In the genomic region with DNA sequence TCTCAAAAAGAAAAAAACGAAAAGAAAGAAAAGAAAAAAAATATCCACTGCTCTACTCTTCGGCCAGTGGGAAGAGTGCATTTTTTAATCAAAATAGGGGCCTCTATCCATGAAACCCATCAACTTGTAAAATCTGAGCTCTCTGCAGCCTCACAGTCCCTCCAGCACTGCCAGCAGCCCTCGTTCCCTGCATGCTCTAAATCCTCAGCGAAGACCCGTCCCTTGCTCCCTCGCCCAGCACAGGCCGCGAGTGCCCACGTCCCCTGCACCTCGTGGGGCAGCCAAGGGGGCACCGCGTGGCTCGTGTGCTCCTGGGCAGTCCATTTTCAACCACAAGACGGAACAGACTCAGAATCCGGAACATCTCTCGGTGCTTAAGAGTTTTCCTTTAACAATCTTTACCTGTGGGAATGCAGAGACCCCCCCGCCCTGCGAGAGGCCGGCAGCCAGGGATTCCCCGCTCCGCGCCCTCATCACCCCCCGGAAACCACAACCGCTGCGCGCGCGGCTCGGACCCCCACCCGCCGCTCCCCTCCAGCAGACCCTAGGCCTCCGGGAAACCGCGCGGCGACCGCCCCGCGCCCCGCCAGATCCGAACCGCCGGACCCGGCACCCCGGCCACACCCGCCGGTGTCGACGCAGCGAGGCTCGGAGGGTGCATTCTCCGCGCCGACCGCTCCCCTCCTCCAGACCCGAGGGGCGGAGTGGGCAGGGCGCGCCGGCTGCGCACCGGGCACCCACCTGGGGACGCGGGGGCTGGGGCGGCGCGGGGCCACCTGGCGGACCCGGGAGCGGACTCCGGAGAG, we compare ENCODE assay signal across 8 cellular contexts. TPM values are rescaled to one million over a fixed set of nuclear protein-coding genes. Genes with fewer than 3 reads are reported as not detected.
DNase-seq lines count a peak whose midpoint lies in the region; ATAC-seq, FAIRE-seq and TF ChIP-seq lines count a peak whose summit lies in the region.

No MANE protein-coding gene starts in this region.

- H3K9ac ChIP-seq in keratinocyte (ENCODE audit: control insufficient read depth, extremely low read depth, insufficient read depth, low read length): peak overlapping the region; percentile 83

- CTCF ChIA-PET in Calu3 (lab: Charles Lee): interaction anchor here (0.6 to 2.0 kb wide), 6 partner anchors 8 to 331 kb away, joined by 3 to 6 read pairs (median 4); a partner anchor contains a TSS

- H3K9me3 ChIP-seq in keratinocyte (ENCODE audit: control insufficient read depth, low read depth, low read length) (no peaks in the 10 kb centered on the region), suprapubic skin (no peaks in the 10 kb centered on the region)

- H3K27ac ChIP-seq in keratinocyte (ENCODE audit: control insufficient read depth, insufficient read depth, low read length): peak overlapping the region; percentile 63
- peak overlapping the region; percentile 75 for H3K27ac ChIP-seq in suprapubic skin

- no peak for TF ChIP-seq CTCF in Calu3 (IDR thresholded peaks at IDR 0.05; ENCODE audit: unreplicated experiment)
- no peak for TF ChIP-seq CTCF in keratinocyte (optimal IDR thresholded peaks at IDR 0.05 in 1 of 3, IDR thresholded peaks at IDR 0.05 in 1 of 3, conservative IDR thresholded peaks at IDR 0.05 in 1 of 3; ENCODE audit: extremely low read depth in 1 of 3, insufficient read depth in 2 of 3, low read length in 3 of 3)
- no peak for TF ChIP-seq CTCF in suprapubic skin (IDR thresholded peaks at IDR 0.05)

- intact Hi-C loops in Calu3 (cut with micrococcal nuclease; ENCODE audit: unreplicated experiment): no loop called here

- dilution Hi-C loops in keratinocyte (cut with MboI; ENCODE audit: extremely low pct_ligation_motif_present, low sequenced_read_pairs): no loop called here

- peak overlapping the region; percentile 82 for H3K4me2 ChIP-seq in keratinocyte (ENCODE audit: control insufficient read depth, extremely low read depth, insufficient read depth, low read depth, low read length)

- H3K27me3 ChIP-seq in keratinocyte (ENCODE audit: control insufficient read depth, extremely low read depth, insufficient read depth, low read length): peaks cover 23% of the 10 kb centered on the region
- peaks cover 18% of the 10 kb centered on the region for H3K27me3 ChIP-seq in suprapubic skin

- H3K4me1 ChIP-seq in keratinocyte (ENCODE audit: control insufficient read depth, extremely low read depth, insufficient read depth, low read length) (peaks cover 7% of the 10 kb centered on the region), suprapubic skin (peaks cover 50% of the 10 kb centered on the region)

- TSS peak; percentile 22 for BruUV-seq in Calu3 (replicated peaks; lab: Mats Ljungman, UMichigan)

- peaks cover 4% of the 10 kb centered on the region for H3K9me1 ChIP-seq in keratinocyte (ENCODE audit: control insufficient read depth, extremely low read depth, insufficient read depth, low read length)

- FAIRE-seq in keratinocyte (lab: Jason Lieb, UNC): no peak

- TF ChIP-seq POLR2A in suprapubic skin (IDR thresholded peaks at IDR 0.05): no peak

- 2% methylated on average over 35 of the region's 71 CpGs for WGBS in suprapubic skin

- DNase-seq in Calu3 (no peak), keratinocyte (ENCODE audit: low read depth, low spot score) (no peak), suprapubic skin (ENCODE audit: low spot score in 2 of 2) (no peak), SKM-1 (lab: John Stamatoyannopoulos, UW; ENCODE audit: unreplicated experiment) (no peak), NCI-H446 treated with DMSO at 0.1 percent for 48 hours (lab: John Stamatoyannopoulos, UW) (no peak)
- no peak for DNase-seq in activated naive CD4-positive, alpha-beta T cell treated with anti-CD3 and anti-CD28 coated beads, Interleukin-2, amount 50 U/mL, for 72 hours (ENCODE audit: low spot score in 2 of 2)

- no peaks in the 10 kb centered on the region for H3K9me3 Mint-ChIP-seq in Calu3 (ENCODE audit: low read depth, unreplicated experiment)
- H3K9me3 Mint-ChIP-seq in activated naive CD4-positive, alpha-beta T cell treated with anti-CD3 and anti-CD28 coated beads, Interleukin-2, amount 50 U/mL, for 72 hours: no peaks in the 10 kb centered on the region

- H3K4me3 Mint-ChIP-seq in Calu3 (ENCODE audit: low read depth, unreplicated experiment): peak overlapping the region; percentile 85

- ATAC-seq in HG03196 (IDR thresholded peaks at IDR 0.05; ENCODE audit: unreplicated experiment) (peak; percentile 11), GM19035 (IDR thresholded peaks at IDR 0.05; ENCODE audit: unreplicated experiment) (no peak)
- ATAC-seq in activated naive CD4-positive, alpha-beta T cell treated with anti-CD3 and anti-CD28 coated beads, Interleukin-2, amount 50 U/mL, for 72 hours: no peak

- TF ChIP-seq EP300 in suprapubic skin (IDR thresholded peaks at IDR 0.05): no peak

- peak overlapping the region; percentile 80 to 85 (median 84) for H3K4me3 ChIP-seq in keratinocyte (ENCODE audit: control insufficient read depth in 2 of 3, extremely low read depth in 1 of 3, insufficient read depth in 2 of 3, low read depth in 1 of 3, low read length in 3 of 3)
- peak overlapping the region; percentile 79 for H3K4me3 ChIP-seq in suprapubic skin

- H3K79me2 ChIP-seq in keratinocyte (ENCODE audit: control insufficient read depth, insufficient read depth, low read length): peaks cover 56% of the 10 kb centered on the region

- H3K27ac Mint-ChIP-seq in Calu3 (ENCODE audit: unreplicated experiment): peak overlapping the region; percentile 79
- peak overlapping the region; percentile 66 to 91 for H3K27ac Mint-ChIP-seq in activated naive CD4-positive, alpha-beta T cell treated with anti-CD3 and anti-CD28 coated beads, Interleukin-2, amount 50 U/mL, for 72 hours

- H2AFZ ChIP-seq in keratinocyte (ENCODE audit: control insufficient read depth, low read length): peak overlapping the region; percentile 20

- H3K4me1 Mint-ChIP-seq in Calu3 (ENCODE audit: low read depth, unreplicated experiment): peaks cover 29% of the 10 kb centered on the region

- H3K27me3 Mint-ChIP-seq in Calu3 (ENCODE audit: unreplicated experiment): peaks cover 25% of the 10 kb centered on the region

- H3K36me3 ChIP-seq in keratinocyte (ENCODE audit: control insufficient read depth in 2 of 2, extremely low read depth in 1 of 2, insufficient read depth in 2 of 2, low read length in 2 of 2): peaks cover 0 to 6% of the 10 kb centered on the region in 2 experiments
- no peaks in the 10 kb centered on the region for H3K36me3 ChIP-seq in suprapubic skin

- peaks cover 27% of the 10 kb centered on the region for H3K36me3 Mint-ChIP-seq in Calu3 (ENCODE audit: insufficient read depth, unreplicated experiment)
- peaks cover 0 to 5% of the 10 kb centered on the region in 2 donors for H3K36me3 Mint-ChIP-seq in activated naive CD4-positive, alpha-beta T cell treated with anti-CD3 and anti-CD28 coated beads, Interleukin-2, amount 50 U/mL, for 72 hours

- H4K20me1 ChIP-seq in keratinocyte (ENCODE audit: control insufficient read depth, extremely low read depth, insufficient read depth, low read length): peaks cover 12% of the 10 kb centered on the region

RNA-seq across cellular contexts. Expression of a gene that starts 0.6 kb away (rescaled TPM):
- total RNA-seq in Calu3 (2022): 40.8 and 41.2 TPM in 2 replicates
- 10 to 100 TPM; 30.2 to 38.5 TPM for total RNA-seq in activated naive CD4-positive, alpha-beta T cell treated with anti-CD3 and anti-CD28 coated beads, Interleukin-2, amount 50 U/mL, for 72 hours
- 29.0 to 34.5 TPM (median 31.6 TPM) in 3 replicates for polyA plus RNA-seq in keratinocyte
- 11.1 TPM for polyA plus RNA-seq in keratinocyte (2011; ENCODE audit: low read depth)
- 20.8 and 26.8 TPM in 2 replicates for polyA plus RNA-seq in keratinocyte (2011; cell fraction: cytosol; rRNA removed)
- polyA plus RNA-seq in keratinocyte (2011; cell fraction: nucleus; rRNA removed): 47.2 and 49.6 TPM in 2 replicates
- polyA plus RNA-seq in keratinocyte (2012; ENCODE audit: low replicate concordance): 14.3 and 21.1 TPM in 2 replicates
- polyA minus RNA-seq in keratinocyte: 25.4 to 61.2 TPM (median 57.0 TPM) in 3 replicates
- polyA minus RNA-seq in keratinocyte (2011; cell fraction: cytosol; rRNA and poly(A)+ RNA removed): 26.1 TPM
- 37.8 and 54.8 TPM in 2 replicates for polyA minus RNA-seq in keratinocyte (2011; cell fraction: nucleus; rRNA and poly(A)+ RNA removed)
- total RNA-seq in suprapubic skin: 10 to 100 TPM; 26.4 to 36.2 (median 30.8) TPM

RNA-seq across cellular contexts. Expression of a gene that starts 1.3 kb away (rescaled TPM):
- total RNA-seq in Calu3 (2022): 0.28 and 0.71 TPM in 2 replicates
- total RNA-seq in activated naive CD4-positive, alpha-beta T cell treated with anti-CD3 and anti-CD28 coated beads, Interleukin-2, amount 50 U/mL, for 72 hours: under 1 TPM in 1 of 2 donors, not detected in 1; 0.39 TPM
- polyA plus RNA-seq in keratinocyte: 0.01 to 0.05 TPM (median 0.03 TPM) in 3 replicates
- not detected for polyA plus RNA-seq in keratinocyte (2011; ENCODE audit: low read depth)
- polyA plus RNA-seq in keratinocyte (2011; cell fraction: cytosol; rRNA removed): 0.03 TPM in 1 of 2 replicates, not detected in the other
- 0.04 and 0.05 TPM in 2 replicates for polyA plus RNA-seq in keratinocyte (2011; cell fraction: nucleus; rRNA removed)
- polyA plus RNA-seq in keratinocyte (2012; ENCODE audit: low replicate concordance): 0.14 TPM in 1 of 2 replicates, not detected in the other
- 0.07 TPM in 1 of 3 replicates, not detected in the others for polyA minus RNA-seq in keratinocyte
- polyA minus RNA-seq in keratinocyte (2011; cell fraction: cytosol; rRNA and poly(A)+ RNA removed): not detected
- not detected in 2 replicates for polyA minus RNA-seq in keratinocyte (2011; cell fraction: nucleus; rRNA and poly(A)+ RNA removed)
- 1 to 10 TPM in 2 of 4 donors, under 1 TPM in 2; 0.72 to 3.8 (median 1.3) TPM for total RNA-seq in suprapubic skin

RNA-seq across cellular contexts. Expression of a gene that starts 17.3 kb away (rescaled TPM):
- 20.3 and 21.1 TPM in 2 replicates for total RNA-seq in Calu3 (2022)
- 10 to 100 TPM; 10.1 to 15.9 TPM for total RNA-seq in activated naive CD4-positive, alpha-beta T cell treated with anti-CD3 and anti-CD28 coated beads, Interleukin-2, amount 50 U/mL, for 72 hours
- polyA plus RNA-seq in keratinocyte: 7.7 to 17.1 TPM (median 12.2 TPM) in 3 replicates
- 2.2 TPM for polyA plus RNA-seq in keratinocyte (2011; ENCODE audit: low read depth)
- polyA plus RNA-seq in keratinocyte (2011; cell fraction: cytosol; rRNA removed): 10.2 and 15.3 TPM in 2 replicates
- 16.7 and 18.3 TPM in 2 replicates for polyA plus RNA-seq in keratinocyte (2011; cell fraction: nucleus; rRNA removed)
- polyA plus RNA-seq in keratinocyte (2012; ENCODE audit: low replicate concordance): 10.7 and 15.3 TPM in 2 replicates
- polyA minus RNA-seq in keratinocyte: 7.3 to 10.2 TPM (median 10.0 TPM) in 3 replicates
- 25.5 TPM for polyA minus RNA-seq in keratinocyte (2011; cell fraction: cytosol; rRNA and poly(A)+ RNA removed)
- polyA minus RNA-seq in keratinocyte (2011; cell fraction: nucleus; rRNA and poly(A)+ RNA removed): 12.3 and 14.4 TPM in 2 replicates
- 10 to 100 TPM; 14.2 to 25.1 (median 18.6) TPM for total RNA-seq in suprapubic skin

RNA-seq across cellular contexts. Expression of a gene that starts 45.2 kb away (rescaled TPM):
- total RNA-seq in Calu3 (2022) (0.17 and 0.33 TPM in 2 replicates), suprapubic skin (1 to 10 TPM in 3 of 4 donors, under 1 TPM in 1; 0.42 to 4.7 (median 2.4) TPM)
- total RNA-seq in activated naive CD4-positive, alpha-beta T cell treated with anti-CD3 and anti-CD28 coated beads, Interleukin-2, amount 50 U/mL, for 72 hours: 1 to 10 TPM in 1 of 2 donors, under 1 TPM in 1; 0.09 to 5.8 TPM
- polyA plus RNA-seq in keratinocyte: 0.04 TPM in 1 of 3 replicates, not detected in the others
- 0.34 TPM for polyA plus RNA-seq in keratinocyte (2011; ENCODE audit: low read depth)
- not detected in 2 replicates for polyA plus RNA-seq in keratinocyte (2011; cell fraction: cytosol; rRNA removed)
- polyA plus RNA-seq in keratinocyte (2011; cell fraction: nucleus; rRNA removed): 0.08 and 0.11 TPM in 2 replicates
- 0.32 TPM in 1 of 2 replicates, not detected in the other for polyA plus RNA-seq in keratinocyte (2012; ENCODE audit: low replicate concordance)
- not detected in 3 replicates for polyA minus RNA-seq in keratinocyte
- polyA minus RNA-seq in keratinocyte (2011; cell fraction: cytosol; rRNA and poly(A)+ RNA removed): not detected
- 0.23 TPM in 1 of 2 replicates, not detected in the other for polyA minus RNA-seq in keratinocyte (2011; cell fraction: nucleus; rRNA and poly(A)+ RNA removed)
